1 cellular context compared by ENCODE assay signal in genomic region chr4:98518555-98519267, GRCh38.
TF ChIP-seq lines count a peak whose summit lies in the region.

No MANE protein-coding gene starts in this region.

TF ChIP-seq in IMR-90, 13 proteins besides CTCF, POLR2A, EP300 and RAD21 (continued from another document):
- TF ChIP-seq MAZ (IDR thresholded peaks at IDR 0.05; ENCODE audit: borderline replicate concordance, low read depth, low read length) (no peak), FOS (IDR thresholded peaks at IDR 0.05; ENCODE audit: low read depth, low read length) (no peak), CEBPB (IDR thresholded peaks at IDR 0.05; ENCODE audit: low read depth, low read length) (no peak), BHLHE40 (IDR thresholded peaks at IDR 0.05; ENCODE audit: low read depth, low read length) (no peak)
- TF ChIP-seq, protein P1, sequence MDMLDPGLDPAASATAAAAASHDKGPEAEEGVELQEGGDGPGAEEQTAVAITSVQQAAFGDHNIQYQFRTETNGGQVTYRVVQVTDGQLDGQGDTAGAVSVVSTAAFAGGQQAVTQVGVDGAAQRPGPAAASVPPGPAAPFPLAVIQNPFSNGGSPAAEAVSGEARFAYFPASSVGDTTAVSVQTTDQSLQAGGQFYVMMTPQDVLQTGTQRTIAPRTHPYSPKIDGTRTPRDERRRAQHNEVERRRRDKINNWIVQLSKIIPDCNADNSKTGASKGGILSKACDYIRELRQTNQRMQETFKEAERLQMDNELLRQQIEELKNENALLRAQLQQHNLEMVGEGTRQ (IDR thresholded peaks at IDR 0.05; ENCODE audit: low read depth, low read length): no peak
